In genomic region chr10:54368984-54369383, GRCh38 we compare ENCODE assay signal across 23 cellular contexts.
"Had no signal": no experiment of that assay in that cellular context is flagged by ENCODE, and none has a peak within 500 bp of the region (broad histone marks: within the 10 kb centered on the region; RNA-seq: fewer than 3 reads in every experiment).

No MANE protein-coding gene starts in this region.

- H3K9me3 Mint-ChIP-seq: memory B cell had no signal

- H3K4me3 ChIP-seq: esophagus squamous epithelium, hepatocyte, right atrium auricular region, skin epidermis, tibial artery, vagina had no signal

- DNase-seq: activated CD4-positive, alpha-beta T cell treated with anti-CD3 and anti-CD28 coated beads for 1 hour; activated CD4-positive, alpha-beta T cell treated with anti-CD3 and anti-CD28 coated beads, Interleukin-2, amount 50 U/mL, for 4 hours; activated naive CD4-positive, alpha-beta T cell treated with Interleukin-2 at 50 U/mL for 16 hours; anterior cingulate cortex; brain microvascular endothelial cell; cortex of kidney; effector CD4-positive, alpha-beta T cell; esophagus squamous epithelium; kidney glomerular epithelial cell; left ventricle myocardium superior; natural killer cell; nucleus accumbens; stimulated activated CD4-positive, alpha-beta T cell treated with anti-CD3 and anti-CD28 coated beads, Interleukin-15, amount 100 ng/mL, for 24 hours; stimulated activated CD4-positive, alpha-beta T cell treated with anti-CD3 and anti-CD28 coated beads, Interleukin-4, amount 100 ng/mL, for 1 hour; stimulated activated naive CD4-positive, alpha-beta T cell; tibial artery had no signal

- H3K36me3 Mint-ChIP-seq: memory B cell, natural killer cell had no signal

- H3K27ac ChIP-seq: brain microvascular endothelial cell, esophagus squamous epithelium, hepatocyte, right atrium auricular region, skin epidermis, tibial artery, vagina had no signal

- H3K79me2 ChIP-seq: hepatocyte had no signal

- H3K4me1 Mint-ChIP-seq: activated T-helper 17 cell treated with anti-CD3 and anti-CD28 coated beads, Interleukin-2, amount 50 U/mL, for 72 hours; memory B cell; natural killer cell had no signal

- H3K9me3 ChIP-seq: esophagus squamous epithelium, right atrium auricular region, tibial artery, vagina had no signal

- FAIRE-seq: endothelial cell of umbilical vein had no signal

- H3K27me3 ChIP-seq: brain microvascular endothelial cell, esophagus squamous epithelium, hepatocyte, right atrium auricular region, tibial artery, vagina had no signal

- H2AFZ ChIP-seq: hepatocyte had no signal

- H3K4me2 ChIP-seq: hepatocyte had no signal

- ATAC-seq: activated T-helper 17 cell treated with anti-CD3 and anti-CD28 coated beads, Interleukin-2, amount 50 U/mL, for 72 hours; left ventricle myocardium superior; natural killer cell had no signal

- H3K4me1 ChIP-seq: esophagus squamous epithelium, right atrium auricular region, tibial artery, vagina had no signal

- H3K36me3 ChIP-seq: brain microvascular endothelial cell, esophagus squamous epithelium, right atrium auricular region, tibial artery, vagina had no signal

- H3K27ac Mint-ChIP-seq: activated T-helper 17 cell treated with anti-CD3 and anti-CD28 coated beads, Interleukin-2, amount 50 U/mL, for 72 hours; memory B cell; natural killer cell had no signal

- H3K27me3 Mint-ChIP-seq: activated T-helper 17 cell treated with anti-CD3 and anti-CD28 coated beads, Interleukin-2, amount 50 U/mL, for 72 hours; memory B cell had no signal

- H3K4me3 Mint-ChIP-seq: activated T-helper 17 cell treated with anti-CD3 and anti-CD28 coated beads, Interleukin-2, amount 50 U/mL, for 72 hours; memory B cell; natural killer cell had no signal
